ENCODE assay signal across 9 cellular contexts in the genomic region with DNA sequence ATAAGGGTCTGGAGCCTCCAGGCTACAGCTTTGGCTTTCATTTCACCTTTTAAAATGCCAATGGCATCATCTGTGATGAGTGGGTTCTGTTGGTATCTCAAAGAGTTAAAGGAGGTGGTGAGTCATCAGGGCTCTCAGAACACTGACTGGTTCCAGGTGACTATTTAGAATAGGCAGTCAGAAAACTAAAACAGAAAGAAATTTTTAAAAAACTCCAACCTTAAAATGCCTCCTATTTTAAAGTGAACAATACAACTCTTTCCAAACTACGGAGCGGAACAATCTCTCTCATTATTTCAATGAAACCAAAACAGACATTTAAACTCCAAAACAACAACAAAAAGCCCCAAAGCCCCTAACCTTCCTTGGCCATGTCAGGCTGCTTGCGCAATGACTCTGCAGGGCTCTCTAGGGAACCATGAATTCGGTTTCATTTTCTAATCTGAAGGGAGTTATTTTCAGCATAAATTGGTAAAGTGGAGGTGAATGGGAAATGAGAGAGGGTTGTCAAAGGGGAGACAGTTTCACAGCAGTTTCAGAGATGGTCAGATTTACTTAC.
DNase-seq lines count a peak whose midpoint lies in the region; ATAC-seq and TF ChIP-seq lines count a peak whose summit lies in the region.
"Had no signal": no experiment of that assay in that cellular context is flagged by ENCODE, and none has a peak within 500 bp of the region (broad histone marks: within the 10 kb centered on the region; RNA-seq: fewer than 3 reads in every experiment).

No MANE protein-coding gene starts in this region.

- POLR2A ChIA-PET in HEK293 (lab: Yijun Ruan, JAX), result no interaction called here

- DNase-seq in NB4 (ENCODE audit: low read depth) (peak; percentile 60), memory B cell (ENCODE audit: low spot score in 2 of 2) (peak in 1 of 2 donors; percentile 14), NCI-H1417 (lab: John Stamatoyannopoulos, UW) (no peak), progenitor cell of endocrine pancreas (ENCODE audit: low spot score, unreplicated experiment) (no peak), NCI-H446 treated with DMSO at 0.1 percent for 48 hours (lab: John Stamatoyannopoulos, UW) (no peak)
- no peak for DNase-seq in activated effector memory CD4-positive, alpha-beta T cell treated with Interleukin-2 at 50 U/mL for 16 hours

- H3K9me3 Mint-ChIP-seq in memory B cell, result peaks cover 3% of the 10 kb centered on the region
- peaks cover 5% of the 10 kb centered on the region for H3K9me3 Mint-ChIP-seq in progenitor cell of endocrine pancreas (ENCODE audit: low read depth)

- H3K36me3 Mint-ChIP-seq in memory B cell, result peaks cover 2% of the 10 kb centered on the region
- H3K36me3 Mint-ChIP-seq in progenitor cell of endocrine pancreas (ENCODE audit: insufficient read depth), result peaks cover 2% of the 10 kb centered on the region

- no peak overlapping the region for H3K27ac ChIP-seq in HEK293 (ENCODE audit: extremely low read depth, low read depth, low read length)

- peaks cover 3% of the 10 kb centered on the region; the same call in 1 of the 2 replicates for H3K4me1 ChIP-seq in HEK293 (ENCODE audit: control insufficient read depth, insufficient read depth, low read length)

- H3K27me3 Mint-ChIP-seq in memory B cell, result peaks cover 13% of the 10 kb centered on the region
- peaks cover 7% of the 10 kb centered on the region for H3K27me3 Mint-ChIP-seq in progenitor cell of endocrine pancreas

- TF ChIP-seq POLR2A in NB4 (IDR thresholded peaks at IDR 0.05; ENCODE audit: extremely low read depth, insufficient read length), result no peak

- no peaks in the 10 kb centered on the region for H3K36me3 ChIP-seq in HEK293 (ENCODE audit: control insufficient read depth in 2 of 2, insufficient read depth in 1 of 2, low read length in 2 of 2)

- peak overlapping the region; percentile 40 for H3K27ac Mint-ChIP-seq in memory B cell
- H3K27ac Mint-ChIP-seq in progenitor cell of endocrine pancreas, result no peak overlapping the region
- H3K27ac Mint-ChIP-seq: nephron had no signal

- peaks cover 6% of the 10 kb centered on the region for H3K4me1 Mint-ChIP-seq in memory B cell
- no peaks in the 10 kb centered on the region for H3K4me1 Mint-ChIP-seq in progenitor cell of endocrine pancreas (ENCODE audit: low read depth)

- ATAC-seq in GM18868 (IDR thresholded peaks at IDR 0.05; ENCODE audit: unreplicated experiment) (peak; percentile 98), memory B cell (ENCODE audit: low read depth) (peak; percentile 91)

- TF ChIP-seq CTCF in HEK293 (tag by site-specific recombination; IDR thresholded peaks at IDR 0.05) (no peak), NB4 (IDR thresholded peaks at IDR 0.05; ENCODE audit: low read depth, low read length) (no peak), progenitor cell of endocrine pancreas (IDR thresholded peaks at IDR 0.05; ENCODE audit: unreplicated experiment) (no peak)

- H3K9me3 ChIP-seq in HEK293 (ENCODE audit: control insufficient read depth, insufficient read depth, low read depth, low read length), result no peaks in the 10 kb centered on the region

- CTCF ChIA-PET in HEK293 (lab: Yijun Ruan, JAX), result no interaction called here

- no peak overlapping the region for H3K4me3 ChIP-seq in HEK293 (ENCODE audit: low read depth, low read length)
- no peak overlapping the region for H3K4me3 ChIP-seq in NB4 (ENCODE audit: low read depth, low read length)

- H3K4me3 Mint-ChIP-seq in memory B cell (peak overlapping the region; percentile 76), progenitor cell of endocrine pancreas (ENCODE audit: low read depth) (no peak overlapping the region)
- H3K4me3 Mint-ChIP-seq: nephron had no signal

TF ChIP-seq in HEK293, 187 proteins besides CTCF, POLR2A, EP300 and RAD21 (continues in another document):
- TF ChIP-seq ZNF23 (tag by site-specific recombination; IDR thresholded peaks at IDR 0.05; ENCODE audit: borderline replicate concordance) (no peak), ZNF335 (tag by site-specific recombination; conservative IDR thresholded peaks at IDR 0.05) (peak; percentile 55; the same call in 1 of the 2 replicates), ZNF114 (tag by site-specific recombination; IDR thresholded peaks at IDR 0.05) (no peak), ZBTB48 (tag by site-specific recombination; IDR thresholded peaks at IDR 0.05) (0 out of 2 replicates have a peak, but pooled peaks have one; percentile 23), ZNF660 (tag by site-specific recombination; IDR thresholded peaks at IDR 0.05) (peak; percentile 77; the same call in 1 of the 2 replicates), ZNF518A (tag by site-specific recombination; conservative IDR thresholded peaks at IDR 0.05; ENCODE audit: low read depth) (0 out of 2 replicates have a peak, but pooled peaks have one; percentile 21), PRDM1 (tag by site-specific recombination; IDR thresholded peaks at IDR 0.05) (0 out of 2 replicates have a peak, but pooled peaks have one; percentile 14), ZNF366 (tag by site-specific recombination; conservative IDR thresholded peaks at IDR 0.05) (0 out of 2 replicates have a peak, but pooled peaks have one; percentile 21), ZNF692 (tag by site-specific recombination; IDR thresholded peaks at IDR 0.05) (0 out of 2 replicates have a peak, but pooled peaks have one; percentile 35)
- TF ChIP-seq, protein P1, sequence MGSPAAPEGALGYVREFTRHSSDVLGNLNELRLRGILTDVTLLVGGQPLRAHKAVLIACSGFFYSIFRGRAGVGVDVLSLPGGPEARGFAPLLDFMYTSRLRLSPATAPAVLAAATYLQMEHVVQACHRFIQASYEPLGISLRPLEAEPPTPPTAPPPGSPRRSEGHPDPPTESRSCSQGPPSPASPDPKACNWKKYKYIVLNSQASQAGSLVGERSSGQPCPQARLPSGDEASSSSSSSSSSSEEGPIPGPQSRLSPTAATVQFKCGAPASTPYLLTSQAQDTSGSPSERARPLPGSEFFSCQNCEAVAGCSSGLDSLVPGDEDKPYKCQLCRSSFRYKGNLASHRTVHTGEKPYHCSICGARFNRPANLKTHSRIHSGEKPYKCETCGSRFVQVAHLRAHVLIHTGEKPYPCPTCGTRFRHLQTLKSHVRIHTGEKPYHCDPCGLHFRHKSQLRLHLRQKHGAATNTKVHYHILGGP (tag by site-specific recombination; IDR thresholded peaks at IDR 0.05), result 0 out of 2 replicates have a peak, but pooled peaks have one; percentile 22
